Comparison of ENCODE assay signal across 23 cellular contexts in genomic region chr7:73483171-73483570, GRCh38. TPM values are rescaled to one million over a fixed set of nuclear protein-coding genes. Genes with fewer than 3 reads are reported as not detected.
"Had no signal": no experiment of that assay in that cellular context is flagged by ENCODE, and none has a peak within 500 bp of the region (broad histone marks: within the 10 kb centered on the region; RNA-seq: fewer than 3 reads in every experiment).

No MANE protein-coding gene starts in this region.

- DNase-seq: activated B cell treated with CpG ODN at 0.5 μM for 24 hours; activated CD4-positive, alpha-beta memory T cell treated with anti-CD3 and anti-CD28 coated beads, Interleukin-2, amount 10 ng/mL, durations not matched to agents 7 days and 5 days; activated CD4-positive, alpha-beta T cell treated with anti-CD3 and anti-CD28 coated beads for 4 hours; activated gamma-delta T cell; activated naive CD4-positive, alpha-beta T cell treated with anti-CD3 and anti-CD28 coated beads, Interleukin-2, amount 50 U/mL, for 16 hours; activated naive CD8-positive, alpha-beta T cell treated with anti-CD3 and anti-CD28 coated beads, Interleukin-2, amount 50 U/mL, for 24 hours; cortex of kidney; erythroblast; foreskin fibroblast; left ventricle myocardium inferior; midbrain; occipital lobe; sigmoid colon; stimulated activated CD4-positive, alpha-beta T cell treated with anti-CD3 and anti-CD28 coated beads, Interleukin-2, amount 100 ng/mL, for 48 hours; stimulated activated CD8-positive, alpha-beta memory T cell treated with anti-CD3 and anti-CD28 coated beads, Interleukin-4, amount 100 ng/mL, for 48 hours; stimulated activated naive CD4-positive, alpha-beta T cell; T1000; testis; trophoblast cell had no signal

- H3K27me3 ChIP-seq: sigmoid colon, testis, vagina had no signal

- FAIRE-seq: endometrium had no signal

- H3K27ac Mint-ChIP-seq: activated B cell treated with CpG ODN at 0.5 μM for 24 hours; activated CD4-positive, alpha-beta memory T cell treated with anti-CD3 and anti-CD28 coated beads, Interleukin-2, amount 10 ng/mL, durations not matched to agents 7 days and 5 days; activated naive CD8-positive, alpha-beta T cell treated with anti-CD3 and anti-CD28 coated beads, Interleukin-2, amount 50 U/mL, for 24 hours; activated T-helper 1 cell treated with anti-CD3 and anti-CD28 coated beads, Interleukin-12 subunit alpha, Interleukin-12 subunit beta, Interleukin-2, Interleukin-4 antibody, amounts not matched to agents 30 ng/mL and 10 ng/mL and 1 ng/mL, durations not matched to agents 14 hours and 24 hours and 36 hours; T-helper 1 cell treated with Interleukin-12 subunit alpha and Interleukin-12 subunit beta and Interleukin-4 antibody, amounts not matched to agents 30 μg/mL and 1 μg/mL, for 36 hours had no signal

- H3K9me3 Mint-ChIP-seq: activated B cell treated with CpG ODN at 0.5 μM for 24 hours; activated CD4-positive, alpha-beta memory T cell treated with anti-CD3 and anti-CD28 coated beads, Interleukin-2, amount 10 ng/mL, durations not matched to agents 7 days and 5 days; activated naive CD8-positive, alpha-beta T cell treated with anti-CD3 and anti-CD28 coated beads, Interleukin-2, amount 50 U/mL, for 24 hours; activated T-helper 1 cell treated with anti-CD3 and anti-CD28 coated beads, Interleukin-12 subunit alpha, Interleukin-12 subunit beta, Interleukin-2, Interleukin-4 antibody, amounts not matched to agents 30 ng/mL and 10 ng/mL and 1 ng/mL, durations not matched to agents 14 hours and 24 hours and 36 hours; T-helper 1 cell treated with Interleukin-12 subunit alpha and Interleukin-12 subunit beta and Interleukin-4 antibody, amounts not matched to agents 30 μg/mL and 1 μg/mL, for 36 hours had no signal

- H3K4me3 Mint-ChIP-seq: activated B cell treated with CpG ODN at 0.5 μM for 24 hours; activated CD4-positive, alpha-beta memory T cell treated with anti-CD3 and anti-CD28 coated beads, Interleukin-2, amount 10 ng/mL, durations not matched to agents 7 days and 5 days; activated naive CD8-positive, alpha-beta T cell treated with anti-CD3 and anti-CD28 coated beads, Interleukin-2, amount 50 U/mL, for 24 hours; activated T-helper 1 cell treated with anti-CD3 and anti-CD28 coated beads, Interleukin-12 subunit alpha, Interleukin-12 subunit beta, Interleukin-2, Interleukin-4 antibody, amounts not matched to agents 30 ng/mL and 10 ng/mL and 1 ng/mL, durations not matched to agents 14 hours and 24 hours and 36 hours; T-helper 1 cell treated with Interleukin-12 subunit alpha and Interleukin-12 subunit beta and Interleukin-4 antibody, amounts not matched to agents 30 μg/mL and 1 μg/mL, for 36 hours had no signal

- ATAC-seq: activated naive CD8-positive, alpha-beta T cell treated with anti-CD3 and anti-CD28 coated beads, Interleukin-2, amount 50 U/mL, for 24 hours had no signal

- H3K27ac ChIP-seq: left ventricle myocardium inferior, sigmoid colon, vagina had no signal

- H3K9me3 ChIP-seq: left ventricle myocardium inferior, sigmoid colon, testis, vagina had no signal

- H3K4me3 ChIP-seq: left ventricle myocardium inferior, sigmoid colon, testis, vagina had no signal

- H3K27me3 Mint-ChIP-seq: activated B cell treated with CpG ODN at 0.5 μM for 24 hours; activated CD4-positive, alpha-beta memory T cell treated with anti-CD3 and anti-CD28 coated beads, Interleukin-2, amount 10 ng/mL, durations not matched to agents 7 days and 5 days; activated naive CD8-positive, alpha-beta T cell treated with anti-CD3 and anti-CD28 coated beads, Interleukin-2, amount 50 U/mL, for 24 hours had no signal

RNA-seq across cellular contexts. Expression of gene FZD9, which starts 49.6 kb away (rescaled TPM):
- total RNA-seq: activated CD4-positive, alpha-beta memory T cell treated with anti-CD3 and anti-CD28 coated beads, Interleukin-2, amount 10 ng/mL, durations not matched to agents 7 days and 5 days had no signal
